Comparison of ENCODE assay signal across 1 cellular context in the genomic region with DNA sequence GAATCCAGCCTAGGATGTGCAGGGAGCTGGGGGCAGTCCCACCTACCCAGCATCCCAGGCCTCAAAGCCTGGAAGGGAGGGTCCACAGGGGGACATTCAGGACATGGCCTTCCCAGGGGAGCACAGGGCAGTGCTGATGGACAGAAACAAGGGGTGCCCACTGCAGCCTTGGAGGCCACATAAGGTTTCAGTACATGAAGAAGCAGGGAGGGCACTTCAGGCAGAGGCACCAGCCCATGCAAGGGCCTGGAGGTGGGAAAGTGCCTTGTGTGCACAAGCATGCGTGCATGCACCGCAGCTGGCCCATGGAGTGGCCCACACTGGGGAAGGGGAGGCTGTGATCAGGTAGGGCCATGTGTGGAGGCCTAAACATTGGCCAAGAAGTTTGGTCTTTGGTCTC.
TF ChIP-seq lines count a peak whose summit lies in the region.

No MANE protein-coding gene starts in this region.

TF ChIP-seq in SK-N-SH, 30 proteins besides CTCF, POLR2A, EP300 and RAD21:
- TF ChIP-seq SMC3 (IDR thresholded peaks at IDR 0.05; ENCODE audit: low read depth, low read length) (no peak), TEAD4 (IDR thresholded peaks at IDR 0.05; ENCODE audit: borderline replicate concordance, insufficient read depth) (no peak), EZH2phosphoT487 (IDR thresholded peaks at IDR 0.05; ENCODE audit: borderline replicate concordance, low read depth) (no peak), TAF1 (IDR thresholded peaks at IDR 0.05; ENCODE audit: borderline replicate concordance, low read depth, low read length) (no peak)
- TF ChIP-seq, protein P1, sequence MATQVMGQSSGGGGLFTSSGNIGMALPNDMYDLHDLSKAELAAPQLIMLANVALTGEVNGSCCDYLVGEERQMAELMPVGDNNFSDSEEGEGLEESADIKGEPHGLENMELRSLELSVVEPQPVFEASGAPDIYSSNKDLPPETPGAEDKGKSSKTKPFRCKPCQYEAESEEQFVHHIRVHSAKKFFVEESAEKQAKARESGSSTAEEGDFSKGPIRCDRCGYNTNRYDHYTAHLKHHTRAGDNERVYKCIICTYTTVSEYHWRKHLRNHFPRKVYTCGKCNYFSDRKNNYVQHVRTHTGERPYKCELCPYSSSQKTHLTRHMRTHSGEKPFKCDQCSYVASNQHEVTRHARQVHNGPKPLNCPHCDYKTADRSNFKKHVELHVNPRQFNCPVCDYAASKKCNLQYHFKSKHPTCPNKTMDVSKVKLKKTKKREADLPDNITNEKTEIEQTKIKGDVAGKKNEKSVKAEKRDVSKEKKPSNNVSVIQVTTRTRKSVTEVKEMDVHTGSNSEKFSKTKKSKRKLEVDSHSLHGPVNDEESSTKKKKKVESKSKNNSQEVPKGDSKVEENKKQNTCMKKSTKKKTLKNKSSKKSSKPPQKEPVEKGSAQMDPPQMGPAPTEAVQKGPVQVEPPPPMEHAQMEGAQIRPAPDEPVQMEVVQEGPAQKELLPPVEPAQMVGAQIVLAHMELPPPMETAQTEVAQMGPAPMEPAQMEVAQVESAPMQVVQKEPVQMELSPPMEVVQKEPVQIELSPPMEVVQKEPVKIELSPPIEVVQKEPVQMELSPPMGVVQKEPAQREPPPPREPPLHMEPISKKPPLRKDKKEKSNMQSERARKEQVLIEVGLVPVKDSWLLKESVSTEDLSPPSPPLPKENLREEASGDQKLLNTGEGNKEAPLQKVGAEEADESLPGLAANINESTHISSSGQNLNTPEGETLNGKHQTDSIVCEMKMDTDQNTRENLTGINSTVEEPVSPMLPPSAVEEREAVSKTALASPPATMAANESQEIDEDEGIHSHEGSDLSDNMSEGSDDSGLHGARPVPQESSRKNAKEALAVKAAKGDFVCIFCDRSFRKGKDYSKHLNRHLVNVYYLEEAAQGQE (IDR thresholded peaks at IDR 0.05; ENCODE audit: low read depth, low read length) = no peak
